Comparison of ENCODE assay signal across 22 cellular contexts in the genomic region with DNA sequence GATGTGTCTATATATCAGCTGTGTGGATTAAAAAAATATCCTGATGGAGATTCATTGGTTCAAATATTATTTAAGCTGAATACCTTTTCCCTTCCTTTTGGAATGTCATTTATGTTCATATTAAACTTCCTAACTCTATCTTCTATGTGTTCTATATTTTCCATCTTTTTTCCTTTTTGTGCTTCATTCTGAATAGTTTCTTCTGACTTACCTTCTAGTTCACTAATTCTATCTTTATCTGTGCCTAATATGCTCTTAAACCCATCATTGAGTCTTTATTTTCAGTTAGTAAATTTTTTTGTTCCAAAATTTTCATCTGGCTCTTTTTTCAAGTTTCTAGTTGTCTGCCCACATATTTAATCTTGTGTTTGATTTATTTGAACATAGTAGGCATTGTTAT.
"Had no signal": no experiment of that assay in that cellular context is flagged by ENCODE, and none has a peak within 500 bp of the region (broad histone marks: within the 10 kb centered on the region; RNA-seq: fewer than 3 reads in every experiment).

No MANE protein-coding gene starts in this region.

- H3K4me2 ChIP-seq: hepatocyte had no signal

- H3K9me3 ChIP-seq: colonic mucosa, esophagus muscularis mucosa, gastroesophageal sphincter, left lung, lower lobe of right lung, mucosa of descending colon had no signal

- ATAC-seq: foreskin keratinocyte; gastroesophageal sphincter; heart left ventricle; left cardiac atrium; left lung; left ventricle myocardium superior; lower lobe of right lung; mucosa of descending colon; naive thymus-derived CD8-positive, alpha-beta T cell had no signal

- H3K27ac ChIP-seq: colonic mucosa, esophagus muscularis mucosa, foreskin keratinocyte, gastroesophageal sphincter, heart left ventricle, hepatocyte, left lung, lower lobe of right lung had no signal

- H3K27me3 Mint-ChIP-seq: dendritic cell treated with granulocyte-macrophage colony-stimulating factor and Interleukin-4, amounts not matched to agents 40 ng/mL and 50 ng/mL, for 4 days; naive B cell; naive thymus-derived CD8-positive, alpha-beta T cell had no signal

- H3K27me3 ChIP-seq: colonic mucosa, esophagus muscularis mucosa, foreskin keratinocyte, gastroesophageal sphincter, heart left ventricle, hepatocyte, left lung had no signal

- H3K4me3 ChIP-seq: colonic mucosa, esophagus muscularis mucosa, gastroesophageal sphincter, heart left ventricle, hepatocyte, left lung, lower lobe of right lung, mucosa of descending colon had no signal

- H3K27ac Mint-ChIP-seq: dendritic cell treated with granulocyte-macrophage colony-stimulating factor and Interleukin-4, amounts not matched to agents 40 ng/mL and 50 ng/mL, for 4 days; mesothelial cell of epicardium had no signal

- H3K4me3 Mint-ChIP-seq: dendritic cell treated with granulocyte-macrophage colony-stimulating factor and Interleukin-4, amounts not matched to agents 40 ng/mL and 50 ng/mL, for 4 days; mesothelial cell of epicardium; naive B cell; naive thymus-derived CD8-positive, alpha-beta T cell had no signal

- H3K9me3 Mint-ChIP-seq: dendritic cell treated with granulocyte-macrophage colony-stimulating factor and Interleukin-4, amounts not matched to agents 40 ng/mL and 50 ng/mL, for 4 days had no signal

- H3K4me1 ChIP-seq: colonic mucosa had no signal

- DNase-seq: colonic mucosa; cortex of kidney; effector CD8-positive, alpha-beta T cell; foreskin keratinocyte; heart left ventricle; hypothalamus; left cardiac atrium; left lung; left ventricle myocardium superior; lower lobe of right lung; mesenchymal stem cell; mucosa of descending colon; naive B cell; naive thymus-derived CD8-positive, alpha-beta T cell had no signal

- H3K36me3 ChIP-seq: colonic mucosa, esophagus muscularis mucosa, gastroesophageal sphincter, heart left ventricle, left lung, lower lobe of right lung had no signal

- FAIRE-seq: frontal cortex, islet of Langerhans, keratinocyte had no signal

- H2AFZ ChIP-seq: hepatocyte had no signal
